In the genomic region with DNA sequence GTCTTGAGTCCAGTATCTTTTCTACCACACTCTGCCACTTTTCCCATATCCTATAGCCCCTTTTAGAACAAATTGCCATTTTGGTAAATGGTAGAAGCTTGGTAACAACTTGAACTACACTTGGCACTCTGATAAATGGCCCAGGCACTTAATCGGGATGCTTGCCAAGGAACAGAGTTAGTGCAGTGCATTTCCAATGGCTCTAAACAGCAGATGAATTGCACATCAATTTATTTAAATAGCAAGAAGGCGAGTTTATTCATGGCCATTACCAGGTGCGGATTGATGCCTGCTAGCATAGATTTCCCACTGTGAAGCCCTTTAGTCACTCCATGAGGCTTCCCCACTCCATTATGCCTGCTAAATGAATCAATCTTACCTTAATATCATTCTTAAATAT, we compare ENCODE assay signal across 1 cellular context.
TF ChIP-seq lines count a peak whose summit lies in the region.

No MANE protein-coding gene starts in this region.

TF ChIP-seq in HEK293, 187 proteins besides CTCF, POLR2A, EP300 and RAD21 (continued from another document):
- TF ChIP-seq ZNF529 (tag by site-specific recombination; IDR thresholded peaks at IDR 0.05; ENCODE audit: insufficient replicate concordance), result no peak
